Comparison of ENCODE assay signal across 11 cellular contexts in the genomic region with DNA sequence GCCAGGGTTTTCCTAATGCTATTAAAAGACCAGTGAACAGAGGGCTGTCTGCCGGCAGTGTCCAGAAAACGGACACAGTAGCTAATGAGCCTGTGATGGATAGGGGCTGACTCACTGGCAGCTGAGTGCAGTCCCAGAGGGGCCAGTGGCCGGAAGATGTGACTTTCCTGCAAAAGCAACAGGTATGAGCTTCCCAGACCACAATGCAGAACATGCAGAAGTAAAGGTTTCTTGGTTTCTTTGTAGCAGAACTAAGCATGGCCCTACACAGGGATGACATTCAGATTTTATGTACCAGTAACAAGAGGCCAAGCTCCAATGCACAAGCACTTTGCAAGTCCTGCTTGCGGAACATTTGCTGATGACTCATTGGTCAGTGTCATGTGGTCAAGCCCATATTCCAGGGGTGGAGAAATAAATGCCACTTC.
A peak's percentile ranks its signal among the peaks of the same experiment; 100 is the strongest.
DNase-seq lines count a peak whose midpoint lies in the region; ATAC-seq and TF ChIP-seq lines count a peak whose summit lies in the region.
"Had no signal": no experiment of that assay in that cellular context is flagged by ENCODE, and none has a peak within 500 bp of the region (broad histone marks: within the 10 kb centered on the region; RNA-seq: fewer than 3 reads in every experiment).

No MANE protein-coding gene starts in this region.

- no peak overlapping the region for H4K12ac ChIP-seq in trophoblast cell (ENCODE audit: low read depth, low read length)

- peaks cover 0 to 3% of the 10 kb centered on the region in 2 experiments for H3K4me1 ChIP-seq in trophoblast cell (ENCODE audit: control insufficient read depth in 1 of 2, insufficient read depth in 2 of 2, low read length in 2 of 2)

- H2AK5ac ChIP-seq in trophoblast cell (ENCODE audit: low read length) = no peak overlapping the region

- no peak overlapping the region for H2BK120ac ChIP-seq in trophoblast cell (ENCODE audit: insufficient read depth, low read length, poor library complexity)

- no peak overlapping the region for H3K4ac ChIP-seq in trophoblast cell (ENCODE audit: low read depth, low read length)

- H4K8ac ChIP-seq in trophoblast cell (ENCODE audit: low read depth, low read length) = no peak overlapping the region

- in situ Hi-C loops in KBM-7 (cut with MboI; ENCODE audit: low pct_unique_long_range_greater_than_20kb, low sequenced_read_pairs) = no loop called here

- no peak for TF ChIP-seq POLR2A in NB4 (IDR thresholded peaks at IDR 0.05; ENCODE audit: extremely low read depth, insufficient read length)

- H2BK12ac ChIP-seq in trophoblast cell (ENCODE audit: low read length) = no peak overlapping the region

- DNase-seq in DMS79 (lab: John Stamatoyannopoulos, UW) (peak; percentile 25), NB4 (ENCODE audit: low read depth) (peak; percentile 80), dedifferentiated amniotic fluid mesenchymal stem cell (ENCODE audit: extremely low spot score) (peak; percentile 26), trophoblast cell (peak; percentile 11 to 38), KBM-7 (no peak), NCI-H1105 treated with DMSO at 0.1 percent for 48 hours (lab: John Stamatoyannopoulos, UW) (no peak), DMS114 treated with DMSO at 0.1 percent for 48 hours (lab: John Stamatoyannopoulos, UW; ENCODE audit: unreplicated experiment) (no peak)
- DNase-seq: activated CD4-positive, alpha-beta T cell treated with anti-CD3 and anti-CD28 coated beads, Interleukin-2, amount 50 U/mL, for 1 hour; naive B cell; NCI-H1092 had no signal

- no peak overlapping the region for H3K4me3 ChIP-seq in NB4 (ENCODE audit: low read depth, low read length)
- no peak overlapping the region for H3K4me3 ChIP-seq in trophoblast cell (ENCODE audit: low read depth, low read length)

- H3K9me3 ChIP-seq in trophoblast cell (ENCODE audit: insufficient read depth, low read depth, low read length) = no peaks in the 10 kb centered on the region

- H3K9ac ChIP-seq in trophoblast cell (ENCODE audit: low read length) = no peak overlapping the region

- whole genome bisulfite sequencing in trophoblast cell (ENCODE audit: extremely low coverage, insufficient coverage, insufficient read length) = no CpG with 5 or more reads among the region's 4 CpGs

- TF ChIP-seq CTCF in NB4 (IDR thresholded peaks at IDR 0.05; ENCODE audit: low read depth, low read length) = no peak

- H3K79me2 ChIP-seq in trophoblast cell (ENCODE audit: control insufficient read depth, insufficient read depth, low read length, poor library complexity) = no peaks in the 10 kb centered on the region

- H2AFZ ChIP-seq in trophoblast cell (ENCODE audit: insufficient read depth, low read length, poor library complexity) = no peak overlapping the region

- no peak overlapping the region for H2BK5ac ChIP-seq in trophoblast cell (ENCODE audit: low read depth, low read length, poor library complexity)

- H3K23ac ChIP-seq in trophoblast cell (ENCODE audit: low read length) = no peak overlapping the region

- no peak for ATAC-seq in GM19455 (IDR thresholded peaks at IDR 0.05; ENCODE audit: unreplicated experiment)

- H3K18ac ChIP-seq in trophoblast cell (ENCODE audit: low read length) = no peak overlapping the region

- no peaks in the 10 kb centered on the region for H3K27me3 ChIP-seq in trophoblast cell (ENCODE audit: insufficient read depth, low read length)

- H3K14ac ChIP-seq in trophoblast cell (ENCODE audit: low read length) = no peak overlapping the region

- H4K91ac ChIP-seq in trophoblast cell (ENCODE audit: low read depth, low read length) = no peak overlapping the region

- no peaks in the 10 kb centered on the region for H3K36me3 ChIP-seq in trophoblast cell (ENCODE audit: control insufficient read depth in 1 of 2, insufficient read depth in 2 of 2, low read length in 2 of 2)

- H3K79me1 ChIP-seq in trophoblast cell (ENCODE audit: low read length) = no peaks in the 10 kb centered on the region

- no peak overlapping the region for H3K27ac ChIP-seq in trophoblast cell (ENCODE audit: low read depth, low read length)

- H3K4me2 ChIP-seq in trophoblast cell (ENCODE audit: low read length) = no peak overlapping the region

Comparison
In these comparisons a context has a peak if more than half of its experiments do, and no peak if none do; other contexts are left out.
1. DNase-seq: peak in DMS79 (single experiment), NB4 (single experiment), dedifferentiated amniotic fluid mesenchymal stem cell (single experiment) and trophoblast cell (2 of 2); none in KBM-7 (single experiment), NCI-H1105 treated with DMSO at 0.1 percent for 48 hours (single experiment) and DMS114 treated with DMSO at 0.1 percent for 48 hours (single experiment).